Comparison of ENCODE assay signal across 26 cellular contexts in the genomic region with DNA sequence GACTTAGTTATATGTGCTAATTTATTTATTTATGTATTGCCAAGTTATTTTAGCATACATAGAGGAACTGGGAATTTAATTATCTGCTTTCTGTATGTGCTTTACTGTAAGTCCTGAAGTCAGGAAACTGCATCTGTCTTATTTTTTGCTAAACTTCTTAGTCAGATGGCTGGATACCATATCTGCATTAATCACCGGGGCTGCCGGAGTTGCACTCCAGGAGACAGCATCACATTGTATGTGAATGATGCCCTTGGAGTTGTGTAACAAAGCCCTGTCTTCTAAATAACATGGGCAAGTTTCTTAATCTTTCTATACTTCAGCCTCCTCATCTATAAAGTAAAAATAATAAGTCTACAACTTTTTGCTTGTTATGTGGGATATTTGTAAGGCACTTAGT.
DNase-seq lines count a peak whose midpoint lies in the region; ATAC-seq, FAIRE-seq and TF ChIP-seq lines count a peak whose summit lies in the region.
"Had no signal": no experiment of that assay in that cellular context is flagged by ENCODE, and none has a peak within 500 bp of the region (broad histone marks: within the 10 kb centered on the region; RNA-seq: fewer than 3 reads in every experiment).

No MANE protein-coding gene starts in this region.

- BruUV-seq in IMR-90 (replicated peaks; lab: Mats Ljungman, UMichigan), result no TSS peak

- no peak overlapping the region for H2BK120ac ChIP-seq in IMR-90 (ENCODE audit: low read depth, low read length)

- H2BK15ac ChIP-seq in IMR-90 (ENCODE audit: low read depth, low read length), result no peak overlapping the region

- H4K8ac ChIP-seq in IMR-90 (ENCODE audit: low read depth in 2 of 2, low read length in 2 of 2), result no peak overlapping the region

- H3K4ac ChIP-seq in IMR-90 (ENCODE audit: low read depth, low read length), result no peak overlapping the region

- no peak overlapping the region for H3K27ac ChIP-seq in A549
- no peak overlapping the region for H3K27ac ChIP-seq in IMR-90 (ENCODE audit: insufficient read depth, low read length)
- no peak overlapping the region for H3K27ac ChIP-seq in MM.1S (ENCODE audit: low read length)
- H3K27ac ChIP-seq: BLaER1, esophagus squamous epithelium, hepatocyte, pancreas had no signal

- no peaks in the 10 kb centered on the region for H3K79me1 ChIP-seq in IMR-90 (ENCODE audit: low read depth in 1 of 2, low read length in 2 of 2)

- no peak overlapping the region for H2AK9ac ChIP-seq in IMR-90 (replicated peaks; ENCODE audit: low read depth, low read length, poor library complexity)

- H2BK20ac ChIP-seq in IMR-90 (ENCODE audit: low read depth, low read length), result no peak overlapping the region

- H3K4me1 ChIP-seq in A549 (no peaks in the 10 kb centered on the region), IMR-90 (ENCODE audit: control insufficient read depth, insufficient read depth, low read length) (no peaks in the 10 kb centered on the region), MM.1S (ENCODE audit: low read length) (no peaks in the 10 kb centered on the region)
- H3K4me1 ChIP-seq: BLaER1, esophagus squamous epithelium, pancreas had no signal

- H3F3A ChIP-seq in MM.1S (ENCODE audit: insufficient read depth, low read length), result no peaks in the 10 kb centered on the region

- dilution Hi-C loops in IMR-90 (cut with HindIII; ENCODE audit: low sequenced_read_pairs, unreplicated experiment), result no loop called here

- H3K36me3 ChIP-seq in IMR-90 (ENCODE audit: control insufficient read depth, insufficient read depth, low read length) (peaks cover 17% of the 10 kb centered on the region), bronchial epithelial cell (ENCODE audit: control insufficient read depth, insufficient read depth, low read length) (peaks cover 1% of the 10 kb centered on the region), MM.1S (replicated peaks; ENCODE audit: insufficient read depth, low read length) (peaks cover 5% of the 10 kb centered on the region; the same call in 1 of the 2 replicates)

- TF ChIP-seq EP300 in A549 (IDR thresholded peaks at IDR 0.05), result no peak

- in situ Hi-C loops in IMR-90 (cut with MboI; ENCODE audit: low sequenced_read_pairs), result no loop called here

- no peak overlapping the region for H2BK5ac ChIP-seq in IMR-90 (ENCODE audit: low read depth, low read length, poor library complexity, severe bottlenecking)

- ATAC-seq in A549 (no peak), IMR-90 (ENCODE audit: low read depth) (peak; percentile 67), HG02678 (IDR thresholded peaks at IDR 0.05; ENCODE audit: unreplicated experiment) (no peak), HG02840 (IDR thresholded peaks at IDR 0.05; ENCODE audit: low FRiP score, unreplicated experiment) (no peak)
- ATAC-seq: activated CD8-positive, alpha-beta T cell treated with anti-CD3 and anti-CD28 coated beads for 36 hours; pancreas; sciatic nerve had no signal

- FAIRE-seq in A549 (lab: Jason Lieb, UNC), result peak; percentile 83
- no peak for FAIRE-seq in bronchial epithelial cell (lab: Jason Lieb, UNC)
- FAIRE-seq: GM12891, keratinocyte had no signal

- H2AFZ ChIP-seq in IMR-90 (replicated peaks; ENCODE audit: low read length, poor library complexity) (no peak overlapping the region), MM.1S (ENCODE audit: low read length) (no peak overlapping the region)
- H2AFZ ChIP-seq: hepatocyte had no signal

- no peak for TF ChIP-seq RAD21 in A549 (conservative IDR thresholded peaks at IDR 0.05 in 1 of 2, IDR thresholded peaks at IDR 0.05 in 1 of 2)
- no peak for TF ChIP-seq RAD21 in IMR-90 (IDR thresholded peaks at IDR 0.05; ENCODE audit: low read length)

- H3K4me2 ChIP-seq in A549 (no peak overlapping the region), IMR-90 (ENCODE audit: low read depth, low read length) (no peak overlapping the region), MM.1S (ENCODE audit: low read depth, low read length) (no peak overlapping the region)
- H3K4me2 ChIP-seq: BLaER1, hepatocyte had no signal

- CTCF ChIA-PET in A549 (lab: Yijun Ruan, JAX) (interaction anchor here (0.9 to 2.2 kb wide), 3 partner anchors 19 to 250 kb away, joined by 3 to 8 read pairs (median 3); no protein-coding TSS in a partner anchor), IMR-90 (lab: Yijun Ruan, JAX) (no interaction called here)

- TF ChIP-seq POLR2A in A549 (IDR thresholded peaks at IDR 0.05; ENCODE audit: low read length) (no peak), IMR-90 (IDR thresholded peaks at IDR 0.05; ENCODE audit: low read depth, low read length) (no peak)

- H3K23ac ChIP-seq in IMR-90 (ENCODE audit: low read depth, low read length), result no peak overlapping the region

- TF ChIP-seq CTCF in A549 (IDR thresholded peaks at IDR 0.05), result no peak
- no peak for TF ChIP-seq CTCF in IMR-90 (conservative IDR thresholded peaks at IDR 0.05; ENCODE audit: low read depth, low read length)
- TF ChIP-seq CTCF in bronchial epithelial cell (IDR thresholded peaks at IDR 0.05; ENCODE audit: insufficient read depth, low read length, severe bottlenecking), result no peak
- TF ChIP-seq CTCF in MM.1S (IDR thresholded peaks at IDR 0.05; ENCODE audit: low read length), result no peak

- H3K9me3 ChIP-seq in A549, result no peaks in the 10 kb centered on the region
- no peaks in the 10 kb centered on the region for H3K9me3 ChIP-seq in IMR-90 (ENCODE audit: control insufficient read depth, insufficient read depth, low read length)
- no peaks in the 10 kb centered on the region for H3K9me3 ChIP-seq in MM.1S (replicated peaks; ENCODE audit: insufficient read depth, low read length)
- H3K9me3 ChIP-seq: BLaER1, esophagus squamous epithelium, pancreas had no signal

- H3K4me3 ChIP-seq in A549 (no peak overlapping the region), IMR-90 (ENCODE audit: insufficient read depth, low read depth, low read length) (no peak overlapping the region), bronchial epithelial cell (ENCODE audit: low read depth, low read length) (no peak overlapping the region), MM.1S (ENCODE audit: low read length) (no peak overlapping the region)
- H3K4me3 ChIP-seq: BLaER1, esophagus squamous epithelium, hepatocyte, lung, pancreas had no signal

- H3K9me1 ChIP-seq in IMR-90 (ENCODE audit: insufficient read depth, low read length), result no peaks in the 10 kb centered on the region

- no peak overlapping the region for H3K18ac ChIP-seq in IMR-90 (ENCODE audit: low read depth, low read length)

- H4K5ac ChIP-seq in IMR-90 (ENCODE audit: low read depth, low read length), result no peak overlapping the region

- no peaks in the 10 kb centered on the region for H3K79me2 ChIP-seq in MM.1S (ENCODE audit: low read length)
- H3K79me2 ChIP-seq: hepatocyte had no signal

- H3K14ac ChIP-seq in IMR-90 (replicated peaks; ENCODE audit: low read depth, low read length), result no peak overlapping the region

- H3K9me2 ChIP-seq in MM.1S (replicated peaks; ENCODE audit: insufficient read depth, low read length), result no peaks in the 10 kb centered on the region

- H3K27me3 ChIP-seq in IMR-90 (ENCODE audit: control insufficient read depth, insufficient read depth, low read length) (no peaks in the 10 kb centered on the region), bronchial epithelial cell (ENCODE audit: control insufficient read depth, insufficient read depth, low read length) (no peaks in the 10 kb centered on the region), MM.1S (replicated peaks; ENCODE audit: insufficient read depth, low read length) (no peaks in the 10 kb centered on the region)
- H3K27me3 ChIP-seq: BLaER1, esophagus squamous epithelium, hepatocyte, pancreas had no signal

- no peak overlapping the region for H2AK5ac ChIP-seq in IMR-90 (ENCODE audit: low read depth, low read length)

- H3K56ac ChIP-seq in IMR-90 (ENCODE audit: extremely low read depth, insufficient read depth, low read length), result no peak overlapping the region

- DNase-seq in A549 (ENCODE audit: low read depth in 1 of 2, low spot score in 1 of 2), result no peak
- DNase-seq in IMR-90, result peak; percentile 61
- DNase-seq in bronchial epithelial cell (ENCODE audit: low read depth), result peak; percentile 17
- peak; percentile 93 for DNase-seq in iris pigment epithelial cell (ENCODE audit: low read depth)
- DNase-seq in MM.1S, result no peak
- DNase-seq in activated CD4-positive, CD25-positive, alpha-beta regulatory T cell treated with anti-CD3 and anti-CD28 coated beads, Interleukin-2, amount 50 U/mL, for 72 hours, result no peak
- DNase-seq: activated CD8-positive, alpha-beta T cell treated with anti-CD3 and anti-CD28 coated beads for 36 hours; activated gamma-delta T cell treated with Interleukin-2 at 50 U/mL for 16 hours; amygdala; effector CD8-positive, alpha-beta T cell; esophagus squamous epithelium; H7; naive B cell; NCI-H1105 treated with DMSO at 0.1 percent for 48 hours; NCI-H2107; NCI-H526; pancreas; T1000 had no signal

- POLR2A ChIA-PET in A549 (lab: Yijun Ruan, JAX) (no interaction called here), IMR-90 (lab: Charles Lee; ENCODE audit: unreplicated experiment) (no interaction called here)

- intact Hi-C loops in IMR-90 (cut with micrococcal nuclease), result no loop called here

- H4K91ac ChIP-seq in IMR-90 (ENCODE audit: insufficient read depth, low read depth, low read length), result no peak overlapping the region

- H3K9ac ChIP-seq in IMR-90 (ENCODE audit: low read depth, low read length), result no peak overlapping the region
- H3K9ac ChIP-seq in MM.1S (ENCODE audit: low read length), result no peak overlapping the region
- H3K9ac ChIP-seq: BLaER1 had no signal

- WGBS in A549 (ENCODE audit: missing lambda C conversion rate), result 83% methylated on average over 2 of the region's 2 CpGs
- WGBS in IMR-90 (ENCODE audit: extremely low coverage in 2 of 2, insufficient read length in 1 of 2), 2 experiments, result no CpG with 5 or more reads among the region's 2 CpGs

- H4K20me1 ChIP-seq in IMR-90 (ENCODE audit: insufficient read depth, low read length), result no peaks in the 10 kb centered on the region
- H4K20me1 ChIP-seq in MM.1S (ENCODE audit: insufficient read depth, low read length), result no peaks in the 10 kb centered on the region
- H4K20me1 ChIP-seq: BLaER1 had no signal

TF ChIP-seq in A549, 52 proteins besides CTCF, POLR2A, EP300 and RAD21:
- TF ChIP-seq RFX5 (IDR thresholded peaks at IDR 0.05), result no peak
- no peak for TF ChIP-seq NFE2L2 (conservative IDR thresholded peaks at IDR 0.05; ENCODE audit: low read length)
- TF ChIP-seq CBX8 (IDR thresholded peaks at IDR 0.05), result no peak
TF ChIP-seq in A549: peak in this region for 0.

TF ChIP-seq in IMR-90, 13 proteins besides CTCF, POLR2A, EP300 and RAD21:
- TF ChIP-seq CEBPB (IDR thresholded peaks at IDR 0.05; ENCODE audit: low read depth, low read length), result peak; percentile 59
- TF ChIP-seq, protein P1, sequence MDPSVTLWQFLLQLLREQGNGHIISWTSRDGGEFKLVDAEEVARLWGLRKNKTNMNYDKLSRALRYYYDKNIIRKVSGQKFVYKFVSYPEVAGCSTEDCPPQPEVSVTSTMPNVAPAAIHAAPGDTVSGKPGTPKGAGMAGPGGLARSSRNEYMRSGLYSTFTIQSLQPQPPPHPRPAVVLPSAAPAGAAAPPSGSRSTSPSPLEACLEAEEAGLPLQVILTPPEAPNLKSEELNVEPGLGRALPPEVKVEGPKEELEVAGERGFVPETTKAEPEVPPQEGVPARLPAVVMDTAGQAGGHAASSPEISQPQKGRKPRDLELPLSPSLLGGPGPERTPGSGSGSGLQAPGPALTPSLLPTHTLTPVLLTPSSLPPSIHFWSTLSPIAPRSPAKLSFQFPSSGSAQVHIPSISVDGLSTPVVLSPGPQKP (IDR thresholded peaks at IDR 0.05; ENCODE audit: borderline replicate concordance, low read depth, low read length), result no peak
TF ChIP-seq in IMR-90: peak in this region for 1.

Comparison
In these comparisons a context has a peak if more than half of its experiments do, and no peak if none do; other contexts are left out.
1. DNase-seq: peak in IMR-90 (single experiment), bronchial epithelial cell (single experiment) and iris pigment epithelial cell (single experiment); none in A549 (0 of 2), MM.1S (single experiment) and activated CD4-positive, CD25-positive, alpha-beta regulatory T cell treated with anti-CD3 and anti-CD28 coated beads, Interleukin-2, amount 50 U/mL, for 72 hours (single experiment).